1 cellular context compared by ENCODE assay signal in genomic region chr10:21121822-21122221, GRCh38.
A peak's percentile ranks its signal among the peaks of the same experiment; 100 is the strongest.
DNase-seq lines count a peak whose midpoint lies in the region; ATAC-seq, FAIRE-seq and TF ChIP-seq lines count a peak whose summit lies in the region.
"Not testable (repeated sequence)": the region's sequence is repeated elsewhere in the genome, so short reads cannot be mapped to it uniquely, and the experiment has no call there.

No MANE protein-coding gene starts in this region.

- not testable (repeated sequence) for H3K9me3 ChIP-seq in HepG2 (ENCODE audit: low read length)

- CTCF ChIA-PET in HepG2 (lab: Yijun Ruan, JAX; ENCODE audit: low intra/inter-chr PET ratio, low total read pairs), result not testable (repeated sequence)

- WGBS in HepG2 (ENCODE audit: low lambda C conversion rate), result 29% methylated on average over 3 of the region's 3 CpGs

- not testable (repeated sequence) for TF ChIP-seq EP300 in HepG2 (IDR thresholded peaks at IDR 0.05; ENCODE audit: low read depth in 2 of 2, low read length in 2 of 2); HepG2 (CRISPR knock-in tag; IDR thresholded peaks at IDR 0.05; ENCODE audit: borderline replicate concordance)

- H4K20me1 ChIP-seq in HepG2 (ENCODE audit: insufficient read depth, low read length), result not testable (repeated sequence)

- not testable (repeated sequence) for H3K4me2 ChIP-seq in HepG2 (ENCODE audit: low read depth, low read length)

- intact Hi-C loops in HepG2 (cut with micrococcal nuclease; ENCODE audit: unreplicated experiment), result not testable (repeated sequence)

- FAIRE-seq in HepG2 (lab: Jason Lieb, UNC), result not testable (repeated sequence)

- H3K27ac ChIP-seq in HepG2 (ENCODE audit: extremely low read length, insufficient read depth, low read length), result not testable (repeated sequence)

- H2AFZ ChIP-seq in HepG2 (ENCODE audit: low read length), result not testable (repeated sequence)

- H3K9ac ChIP-seq in HepG2 (ENCODE audit: insufficient read depth, low read depth, low read length), result not testable (repeated sequence)

- in situ Hi-C loops in HepG2 (cut with HindIII; ENCODE audit: extremely low pct_ligation_motif_present, low pct_unique_long_range_greater_than_20kb), result not testable (repeated sequence)

- TF ChIP-seq RAD21 in HepG2 (CRISPR knock-in tag; IDR thresholded peaks at IDR 0.05), result not testable (repeated sequence)

- H3K79me2 ChIP-seq in HepG2 (ENCODE audit: insufficient read depth, low read length), result not testable (repeated sequence)

- POLR2A ChIA-PET in HepG2 (lab: Yijun Ruan, JAX), result not testable (repeated sequence)

- not testable (repeated sequence) for TF ChIP-seq CTCF in HepG2 (CRISPR knock-in tag; IDR thresholded peaks at IDR 0.05)

- not testable (repeated sequence) for ATAC-seq in HepG2

- TF ChIP-seq POLR2A in HepG2 (IDR thresholded peaks at IDR 0.05; ENCODE audit: insufficient read depth in 1 of 2, low read depth in 2 of 2, low read length in 2 of 2), result not testable (repeated sequence)

- DNase-seq in HepG2 (ENCODE audit: low spot score), result not testable (repeated sequence)

- H3K27me3 ChIP-seq in HepG2 (ENCODE audit: control insufficient read depth in 1 of 2, insufficient read depth in 2 of 2, low read length in 2 of 2), result not testable (repeated sequence)

- not testable (repeated sequence) for H3K4me1 ChIP-seq in HepG2 (ENCODE audit: insufficient read depth, low read length)

- not testable (repeated sequence) for H3K4me3 ChIP-seq in HepG2 (replicated peaks in 1 of 3; ENCODE audit: insufficient read depth in 1 of 3, low read depth in 2 of 3, low read length in 3 of 3)

- BruUV-seq in HepG2 (replicated peaks; lab: Mats Ljungman, UMichigan), result not testable (repeated sequence)

- not testable (repeated sequence) for H3K36me3 ChIP-seq in HepG2 (replicated peaks in 1 of 2; ENCODE audit: control insufficient read depth in 1 of 2, insufficient read depth in 2 of 2, low read length in 2 of 2)

TF ChIP-seq in HepG2, 621 proteins besides CTCF, POLR2A, EP300 and RAD21:
- TF ChIP-seq FOXP1 (IDR thresholded peaks at IDR 0.05), result peak; percentile 94; the same call in 1 of the 2 replicates
- TF ChIP-seq FOXP1 (CRISPR knock-in tag; IDR thresholded peaks at IDR 0.05), result not testable (repeated sequence)
TF ChIP-seq in HepG2: peak in this region for 1; not testable (repeated sequence) for 620.
